8 cellular contexts compared by ENCODE assay signal in the genomic region with DNA sequence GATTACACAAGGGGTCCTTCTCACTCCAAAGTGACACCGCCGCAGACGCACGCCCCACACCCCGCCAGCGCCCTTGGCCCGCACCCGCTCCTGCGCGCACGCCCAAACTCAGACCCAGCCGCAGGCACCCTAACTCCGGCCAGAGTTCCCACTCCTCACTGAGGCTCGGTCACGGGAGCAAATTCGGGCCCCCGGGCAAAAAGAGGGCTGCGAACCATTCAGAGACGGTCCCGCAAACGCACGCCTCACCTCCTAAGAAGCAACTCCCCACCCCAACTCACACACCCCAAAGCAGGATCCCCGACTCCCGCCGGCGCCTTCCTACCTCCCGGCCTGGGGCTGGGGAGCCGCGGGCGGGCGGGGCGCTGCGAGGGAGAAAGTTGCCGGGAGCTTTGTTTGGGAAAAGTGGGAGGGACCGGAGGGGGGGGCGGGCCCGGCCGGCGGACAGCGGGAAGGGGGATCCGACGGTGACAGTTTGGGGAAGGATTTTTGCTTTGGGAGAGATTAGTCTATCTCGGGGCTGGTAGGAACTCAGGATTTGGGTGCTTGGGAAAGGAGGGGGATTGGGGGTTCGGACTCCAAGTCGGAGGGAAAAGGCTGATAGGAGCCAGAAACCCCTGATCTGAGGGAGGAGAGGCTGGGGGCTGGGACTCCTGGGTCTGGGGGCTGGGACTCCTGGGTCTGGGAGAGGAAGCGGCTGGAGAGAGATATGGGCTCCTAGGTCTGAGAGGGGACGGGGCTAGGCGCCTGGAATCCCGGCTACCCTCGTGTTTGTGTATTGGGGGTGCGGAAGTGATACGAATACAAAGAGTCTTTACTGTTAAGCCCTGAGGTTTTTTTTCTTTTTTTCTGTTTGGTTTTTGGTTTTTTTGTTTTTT. TPM values are rescaled to one million over a fixed set of nuclear protein-coding genes. Genes with fewer than 3 reads are reported as not detected.
DNase-seq lines count a peak whose midpoint lies in the region; ATAC-seq, FAIRE-seq and TF ChIP-seq lines count a peak whose summit lies in the region.

A gene (minus strand): TSS at position 369 of the 878 bp plus-strand sequence. CDS start 2,341 bp downstream, outside the sequence.

- peaks cover 0 to 4% (median 0%) of the 10 kb centered on the region in 3 donors for H3K4me1 ChIP-seq in pancreas

- H3K27ac ChIP-seq in pancreas: peak within 1 kb of the TSS; percentile 44 to 90 (median 78)

- no peaks in the 10 kb centered on the region for H3K9me3 ChIP-seq in pancreas

- DNase-seq in A172 (ENCODE audit: low spot score) (no peak), HFF-Myc (ENCODE audit: extremely low read depth, low read depth) (no peak), Right ventricle myocardium superior (peak; percentile 86), pancreas (peak; percentile 64 to 87 (median 81)), GOT3 (lab: John Stamatoyannopoulos, UW) (no peak), activated gamma-delta T cell (lab: John Stamatoyannopoulos, UW) (no peak), UCSD-AML1 (lab: John Stamatoyannopoulos, UW; ENCODE audit: unreplicated experiment) (no peak)
- DNase-seq in activated naive CD8-positive, alpha-beta T cell treated with anti-CD3 and anti-CD28 coated beads for 36 hours: no peak

- H3K4me1 Mint-ChIP-seq in activated naive CD8-positive, alpha-beta T cell treated with anti-CD3 and anti-CD28 coated beads for 36 hours: peaks cover 6% of the 10 kb centered on the region

- 0% methylated on average over 52 of the region's 52 CpGs for WGBS in pancreas, 2 donors

- peak within 1 kb of the TSS; percentile 53 for H3K4me3 Mint-ChIP-seq in activated naive CD8-positive, alpha-beta T cell treated with anti-CD3 and anti-CD28 coated beads for 36 hours

- H3K27ac Mint-ChIP-seq in activated naive CD8-positive, alpha-beta T cell treated with anti-CD3 and anti-CD28 coated beads for 36 hours: no peak within 1 kb of the TSS

- no peaks in the 10 kb centered on the region for H3K36me3 ChIP-seq in pancreas

- no peak for TF ChIP-seq CTCF in HFF-Myc (IDR thresholded peaks at IDR 0.05; ENCODE audit: low read depth, low read length, missing control alignments)
- TF ChIP-seq CTCF in pancreas (IDR thresholded peaks at IDR 0.05): no peak

- H3K4me3 ChIP-seq in HFF-Myc (replicated peaks; ENCODE audit: low read depth, low read length): peak within 1 kb of the TSS; percentile 89
- peak within 1 kb of the TSS; percentile 38 to 77 (median 57) for H3K4me3 ChIP-seq in pancreas

- peak; percentile 77 for ATAC-seq in Right ventricle myocardium superior (ENCODE audit: poor library complexity)
- peak; percentile 55 to 71 (median 62) for ATAC-seq in pancreas

- H3K27me3 Mint-ChIP-seq in activated naive CD8-positive, alpha-beta T cell treated with anti-CD3 and anti-CD28 coated beads for 36 hours: peaks cover 7% of the 10 kb centered on the region

- no peaks in the 10 kb centered on the region for H3K27me3 ChIP-seq in pancreas

- H3K36me3 Mint-ChIP-seq in activated naive CD8-positive, alpha-beta T cell treated with anti-CD3 and anti-CD28 coated beads for 36 hours: no peaks in the 10 kb centered on the region

- no peaks in the 10 kb centered on the region for H3K9me3 Mint-ChIP-seq in activated naive CD8-positive, alpha-beta T cell treated with anti-CD3 and anti-CD28 coated beads for 36 hours

- intact Hi-C loops in Right ventricle myocardium superior (cut with DNase I) (no loop called here), pancreas (cut with DNase I) (no loop called here)

- no peak for FAIRE-seq in pancreas (lab: Jason Lieb, UNC)

RNA-seq across cellular contexts. Expression of the gene that starts here (rescaled TPM):
- 30.3 and 37.1 TPM in 2 replicates for total RNA-seq in A172 (2014; rRNA removed; shearing (Covaris generic))
- not detected for total RNA-seq in activated naive CD8-positive, alpha-beta T cell treated with anti-CD3 and anti-CD28 coated beads for 36 hours
- 57.9 TPM for total RNA-seq in Right ventricle myocardium superior
- total RNA-seq in pancreas: 10 to 100 TPM; 10.5 to 30.6 (median 12.6) TPM
- polyA plus RNA-seq in pancreas: 10 to 100 TPM; 16.0 to 16.8 TPM

Comparison
In these comparisons a context has a peak if more than half of its experiments do, and no peak if none do; other contexts are left out.
1. RNA of the gene that starts here (total RNA-seq): 57.9 TPM in Right ventricle myocardium superior (single experiment), 30.3 to 37.1 TPM in A172 and 10.5 to 30.6 TPM in pancreas; not detected in activated naive CD8-positive, alpha-beta T cell treated with anti-CD3 and anti-CD28 coated beads for 36 hours; every median in the first group is over 10 times any median in the second.
2. DNase-seq: peak in Right ventricle myocardium superior (single experiment) and pancreas (6 of 6); none in A172 (single experiment), HFF-Myc (single experiment), activated naive CD8-positive, alpha-beta T cell treated with anti-CD3 and anti-CD28 coated beads for 36 hours (single experiment), GOT3 (single experiment), activated gamma-delta T cell (single experiment) and UCSD-AML1 (single experiment).